19 cellular contexts compared by ENCODE assay signal in genomic region chr2:134583997-134584520, GRCh38.
"Had no signal": no experiment of that assay in that cellular context is flagged by ENCODE, and none has a peak within 500 bp of the region (broad histone marks: within the 10 kb centered on the region; RNA-seq: fewer than 3 reads in every experiment).

No MANE protein-coding gene starts in this region.

- DNase-seq: activated CD4-positive, alpha-beta T cell treated with anti-CD3 and anti-CD28 coated beads, Interleukin-2, amount 50 U/mL, for 1 hour; activated CD4-positive, CD25-positive, alpha-beta regulatory T cell; foreskin fibroblast; glutamatergic neuron; left cardiac atrium; mucosa of descending colon; occipital lobe; psoas muscle; right lobe of liver; SK-N-SH; spleen; stimulated activated CD4-positive, alpha-beta T cell treated with anti-CD3 and anti-CD28 coated beads, Interleukin-2, amount 100 ng/mL, for 24 hours; stimulated activated naive CD4-positive, alpha-beta T cell treated with Interleukin-2 at 50 U/mL for 16 hours; T-helper 2 cell had no signal

- H3K27ac Mint-ChIP-seq: activated T-cell treated with anti-CD3 and anti-CD28 coated beads, Interleukin-2, amount 50 U/mL, for 72 hours; nephron; type B pancreatic cell had no signal

- H3K4me3 ChIP-seq: esophagus muscularis mucosa, mucosa of descending colon, psoas muscle, right lobe of liver, spleen had no signal

- FAIRE-seq: TTC549 had no signal

- H3K9me3 ChIP-seq: mucosa of descending colon, psoas muscle, right lobe of liver, SK-N-SH had no signal

- H3K36me3 Mint-ChIP-seq: type B pancreatic cell had no signal

- H3K4me3 Mint-ChIP-seq: nephron, type B pancreatic cell had no signal

- H3K4me1 ChIP-seq: esophagus muscularis mucosa, psoas muscle, right lobe of liver had no signal

- H3K27me3 Mint-ChIP-seq: type B pancreatic cell had no signal

- H3K36me3 ChIP-seq: esophagus muscularis mucosa, right lobe of liver, spleen had no signal

- ATAC-seq: left cardiac atrium, psoas muscle, right lobe of liver had no signal

- H3K27me3 ChIP-seq: esophagus muscularis mucosa, right lobe of liver, spleen had no signal

- H3K27ac ChIP-seq: esophagus muscularis mucosa, psoas muscle, right lobe of liver had no signal

- H3K4me1 Mint-ChIP-seq: nephron had no signal
